In genomic region chr15:36798789-36799188, GRCh38 we compare ENCODE assay signal across 14 cellular contexts.
"Had no signal": no experiment of that assay in that cellular context is flagged by ENCODE, and none has a peak within 500 bp of the region (broad histone marks: within the 10 kb centered on the region; RNA-seq: fewer than 3 reads in every experiment).

No MANE protein-coding gene starts in this region.

- H3K9me3 ChIP-seq: ascending aorta, tibial artery had no signal

- H3K9ac ChIP-seq: parathyroid adenoma had no signal

- H3K4me3 ChIP-seq: ascending aorta, dorsolateral prefrontal cortex, skin epidermis, tibial artery had no signal

- H2AFZ ChIP-seq: parathyroid adenoma had no signal

- ATAC-seq: activated naive CD8-positive, alpha-beta T cell treated with anti-CD3 and anti-CD28 coated beads, Interleukin-2, amount 50 U/mL, for 24 hours; naive thymus-derived CD4-positive, alpha-beta T cell had no signal

- H3K36me3 ChIP-seq: ascending aorta, tibial artery had no signal

- H3K4me3 Mint-ChIP-seq: activated CD4-positive, alpha-beta T cell treated with anti-CD3 and anti-CD28 coated beads, Interleukin-2, amount 10 ng/mL, durations not matched to agents 7 days and 5 days; activated naive CD4-positive, alpha-beta T cell treated with anti-CD3 and anti-CD28 coated beads for 36 hours; activated naive CD8-positive, alpha-beta T cell treated with anti-CD3 and anti-CD28 coated beads, Interleukin-2, amount 50 U/mL, for 24 hours; naive thymus-derived CD4-positive, alpha-beta T cell had no signal

- H3K27ac ChIP-seq: ascending aorta, dorsolateral prefrontal cortex, parathyroid adenoma, skin epidermis had no signal

- H3K4me1 Mint-ChIP-seq: activated CD4-positive, alpha-beta T cell treated with anti-CD3 and anti-CD28 coated beads, Interleukin-2, amount 10 ng/mL, durations not matched to agents 7 days and 5 days; activated naive CD8-positive, alpha-beta T cell treated with anti-CD3 and anti-CD28 coated beads, Interleukin-2, amount 50 U/mL, for 24 hours; naive thymus-derived CD4-positive, alpha-beta T cell had no signal

- H3K9me3 Mint-ChIP-seq: activated CD4-positive, alpha-beta T cell treated with anti-CD3 and anti-CD28 coated beads, Interleukin-2, amount 10 ng/mL, durations not matched to agents 7 days and 5 days; activated naive CD4-positive, alpha-beta T cell treated with anti-CD3 and anti-CD28 coated beads for 36 hours had no signal

- H3K27me3 Mint-ChIP-seq: activated CD4-positive, alpha-beta T cell treated with anti-CD3 and anti-CD28 coated beads, Interleukin-2, amount 10 ng/mL, durations not matched to agents 7 days and 5 days; activated naive CD8-positive, alpha-beta T cell treated with anti-CD3 and anti-CD28 coated beads, Interleukin-2, amount 50 U/mL, for 24 hours; naive thymus-derived CD4-positive, alpha-beta T cell had no signal

- H3K79me2 ChIP-seq: parathyroid adenoma had no signal

- H3K27ac Mint-ChIP-seq: activated CD4-positive, alpha-beta T cell treated with anti-CD3 and anti-CD28 coated beads, Interleukin-2, amount 10 ng/mL, durations not matched to agents 7 days and 5 days; activated naive CD4-positive, alpha-beta T cell treated with anti-CD3 and anti-CD28 coated beads for 36 hours; activated naive CD8-positive, alpha-beta T cell treated with anti-CD3 and anti-CD28 coated beads, Interleukin-2, amount 50 U/mL, for 24 hours; naive thymus-derived CD4-positive, alpha-beta T cell had no signal

- H3K4me1 ChIP-seq: parathyroid adenoma had no signal

- H3K27me3 ChIP-seq: ascending aorta, dorsolateral prefrontal cortex, tibial artery had no signal

- DNase-seq: activated CD4-positive, alpha-beta T cell treated with anti-CD3 and anti-CD28 coated beads, Interleukin-2, amount 10 ng/mL, durations not matched to agents 7 days and 5 days; activated naive CD4-positive, alpha-beta T cell treated with anti-CD3 and anti-CD28 coated beads for 36 hours; activated naive CD8-positive, alpha-beta T cell treated with anti-CD3 and anti-CD28 coated beads, Interleukin-2, amount 50 U/mL, for 24 hours; dorsolateral prefrontal cortex; erythroblast; naive thymus-derived CD4-positive, alpha-beta T cell; stimulated activated CD4-positive, alpha-beta T cell treated with anti-CD3 and anti-CD28 coated beads, Interleukin-15, amount 100 ng/mL, for 24 hours; stimulated activated CD4-positive, alpha-beta T cell treated with anti-CD3 and anti-CD28 coated beads, Interleukin-4, amount 100 ng/mL, for 1 hour; stimulated activated naive CD4-positive, alpha-beta T cell; T-helper 9 cell; tibial artery had no signal
